In genomic region chr10:102450124-102450373, GRCh38 we compare ENCODE assay signal across 8 cellular contexts. TPM values are rescaled to one million over a fixed set of nuclear protein-coding genes. Genes with fewer than 3 reads are reported as not detected.
A peak's percentile ranks its signal among the peaks of the same experiment; 100 is the strongest.
DNase-seq lines count a peak whose midpoint lies in the region; ATAC-seq and TF ChIP-seq lines count a peak whose summit lies in the region.

No MANE protein-coding gene starts in this region.

- H3K4me2 ChIP-seq in fibroblast of lung (ENCODE audit: extremely low read depth, insufficient read depth, low read length): peak overlapping the region; percentile 99

- H3K9me3 ChIP-seq in Panc1 (ENCODE audit: control insufficient read depth, insufficient read depth, low read depth, low read length) (no peaks in the 10 kb centered on the region), fibroblast of lung (ENCODE audit: control insufficient read depth, insufficient read depth, low read depth, low read length) (no peaks in the 10 kb centered on the region)

- no peaks in the 10 kb centered on the region for H3K79me2 ChIP-seq in fibroblast of lung (ENCODE audit: control insufficient read depth, insufficient read depth, low read length)

- TF ChIP-seq CTCF in Panc1 (IDR thresholded peaks at IDR 0.05) (no peak), fibroblast of lung (conservative IDR thresholded peaks at IDR 0.05 in 1 of 2, IDR thresholded peaks at IDR 0.05 in 1 of 2; ENCODE audit: low read depth in 1 of 2, low read length in 2 of 2) (no peak), GM20000 (IDR thresholded peaks at IDR 0.05; ENCODE audit: extremely low read depth, missing control alignments) (no peak)

- H3K4me1 ChIP-seq in Panc1 (ENCODE audit: control insufficient read depth, insufficient read depth, low read length) (peaks cover 14% of the 10 kb centered on the region; the same call in 1 of the 2 replicates), fibroblast of lung (ENCODE audit: control insufficient read depth, extremely low read depth, insufficient read depth, low read length) (peaks cover 15% of the 10 kb centered on the region)

- H3K4me3 ChIP-seq in Panc1 (ENCODE audit: low read depth in 2 of 2, low read length in 2 of 2) (peak overlapping the region; percentile 69 to 94), fibroblast of lung (replicated peaks in 1 of 4; ENCODE audit: control extremely low read depth in 1 of 4, insufficient read depth in 1 of 4, low read depth in 3 of 4, low read length in 4 of 4) (peak overlapping the region; percentile 45 to 81 (median 70)), skeletal muscle cell (ENCODE audit: low read depth, low read length) (peak overlapping the region; percentile 72)

- ATAC-seq in GM21619 (IDR thresholded peaks at IDR 0.05; ENCODE audit: unreplicated experiment) (peak; percentile 2), Panc1 (peak; percentile 37), HG03097 (IDR thresholded peaks at IDR 0.05; ENCODE audit: low FRiP score, unreplicated experiment) (no peak), GM19463 (IDR thresholded peaks at IDR 0.05; ENCODE audit: unreplicated experiment) (no peak)

- H3K9ac ChIP-seq in fibroblast of lung (ENCODE audit: insufficient read depth, low read length): peak overlapping the region; percentile 57

- intact Hi-C loops in Panc1 (cut with micrococcal nuclease; ENCODE audit: unreplicated experiment): no loop called here

- H2AFZ ChIP-seq in fibroblast of lung (ENCODE audit: low read length): peak overlapping the region; percentile 96

- no peaks in the 10 kb centered on the region for H4K20me1 ChIP-seq in fibroblast of lung (ENCODE audit: control insufficient read depth, extremely low read depth, insufficient read depth, low read length)

- CTCF ChIA-PET in Panc1 (lab: Charles Lee): interaction anchor here (0.7 kb wide), 2 partner anchors 155 to 1206 kb away, joined by 6 to 10 read pairs; no protein-coding TSS in a partner anchor

- TSS peak; percentile 55 for BruUV-seq in Panc1 (replicated peaks; lab: Mats Ljungman, UMichigan)

- H3K36me3 ChIP-seq in Panc1 (ENCODE audit: control insufficient read depth, insufficient read depth, low read length) (peaks cover 11% of the 10 kb centered on the region; the same call in 1 of the 2 replicates), fibroblast of lung (ENCODE audit: control insufficient read depth, insufficient read depth, low read length) (no peaks in the 10 kb centered on the region)

- no peak for DNase-seq in Panc1 (ENCODE audit: low read depth, low spot score)
- DNase-seq in fibroblast of lung (ENCODE audit: low read depth in 2 of 2): no peak
- DNase-seq in skeletal muscle cell (ENCODE audit: low read depth): no peak
- no peak for DNase-seq in GM20000 (ENCODE audit: low spot score)
- DNase-seq in putamen (ENCODE audit: low spot score): no peak

- POLR2A ChIA-PET in Panc1 (lab: Charles Lee): interaction anchor here (0.5 kb wide), 1 partner anchor 241 kb away, joined by 4 read pairs; no protein-coding TSS in a partner anchor

- H3K27ac ChIP-seq in Panc1 (ENCODE audit: low read length) (peak overlapping the region; percentile 84), fibroblast of lung (ENCODE audit: insufficient read depth, low read length) (no peak overlapping the region)

- in situ Hi-C loops in Panc1 (cut with HindIII; ENCODE audit: low pct_unique_long_range_greater_than_20kb, low sequenced_read_pairs): no loop called here

- no peaks in the 10 kb centered on the region for H3K27me3 ChIP-seq in Panc1 (ENCODE audit: control insufficient read depth, insufficient read depth, low read length)
- no peaks in the 10 kb centered on the region for H3K27me3 ChIP-seq in fibroblast of lung (ENCODE audit: control insufficient read depth, insufficient read depth, low read length)

RNA-seq across cellular contexts. Expression of gene C10orf95, which starts 1.3 kb away (rescaled TPM):
- total RNA-seq in Panc1 (2021; ENCODE audit: unreplicated experiment): 0.21 TPM
- polyA plus RNA-seq in Panc1 (2012; ENCODE audit: insufficient read length): 1.2 TPM
- total RNA-seq in fibroblast of lung: under 0.01 and 0.17 TPM in 2 replicates
- polyA plus RNA-seq in fibroblast of lung: not detected in 2 replicates
- not detected in 2 replicates for polyA plus RNA-seq in fibroblast of lung (2012)
- polyA minus RNA-seq in fibroblast of lung (ENCODE audit: low replicate concordance): not detected in 2 replicates

RNA-seq across cellular contexts. Expression of gene CUEDC2, which starts 17.7 kb away (rescaled TPM):
- total RNA-seq in Panc1 (2021; ENCODE audit: unreplicated experiment) (79.3 TPM), fibroblast of lung (60.8 and 63.2 TPM in 2 replicates)
- 128 TPM for polyA plus RNA-seq in Panc1 (2012; ENCODE audit: insufficient read length)
- 62.3 and 66.8 TPM in 2 replicates for polyA plus RNA-seq in fibroblast of lung
- polyA plus RNA-seq in fibroblast of lung (2012): 72.6 and 85.2 TPM in 2 replicates
- polyA minus RNA-seq in fibroblast of lung (ENCODE audit: low replicate concordance): 75.4 and 77.0 TPM in 2 replicates

RNA-seq across cellular contexts. Expression of gene FBXL15, which starts 29.4 kb away (rescaled TPM):
- total RNA-seq in Panc1 (2021; ENCODE audit: unreplicated experiment) (7.9 TPM), fibroblast of lung (6.7 and 7.3 TPM in 2 replicates)
- polyA plus RNA-seq in Panc1 (2012; ENCODE audit: insufficient read length): 17.0 TPM
- 2.2 and 2.8 TPM in 2 replicates for polyA plus RNA-seq in fibroblast of lung
- 5.7 and 6.8 TPM in 2 replicates for polyA plus RNA-seq in fibroblast of lung (2012)
- 0.47 and 0.82 TPM in 2 replicates for polyA minus RNA-seq in fibroblast of lung (ENCODE audit: low replicate concordance)

RNA-seq across cellular contexts. Expression of gene PSD, which starts 31.5 kb away (rescaled TPM):
- total RNA-seq in Panc1 (2021; ENCODE audit: unreplicated experiment): 2.4 TPM
- polyA plus RNA-seq in Panc1 (2012; ENCODE audit: insufficient read length): 8.3 TPM
- total RNA-seq in fibroblast of lung: 5.3 and 6.9 TPM in 2 replicates
- polyA plus RNA-seq in fibroblast of lung: 0.07 and 0.30 TPM in 2 replicates
- polyA plus RNA-seq in fibroblast of lung (2012): 1.6 and 2.6 TPM in 2 replicates
- not detected in 2 replicates for polyA minus RNA-seq in fibroblast of lung (ENCODE audit: low replicate concordance)

RNA-seq across cellular contexts. Expression of gene ACTR1A, which starts 52.5 kb away (rescaled TPM):
- total RNA-seq in Panc1 (2021; ENCODE audit: unreplicated experiment) (147 TPM), fibroblast of lung (94.8 and 128 TPM in 2 replicates)
- polyA plus RNA-seq in Panc1 (2012; ENCODE audit: insufficient read length): 133 TPM
- 125 and 155 TPM in 2 replicates for polyA plus RNA-seq in fibroblast of lung
- polyA plus RNA-seq in fibroblast of lung (2012): 126 and 161 TPM in 2 replicates
- 267 and 301 TPM in 2 replicates for polyA minus RNA-seq in fibroblast of lung (ENCODE audit: low replicate concordance)

Comparison
In these comparisons a context has a peak if more than half of its experiments do, and no peak if none do; other contexts are left out.
1. ATAC-seq: peak in GM21619 (single experiment) and Panc1 (single experiment); none in HG03097 (single experiment) and GM19463 (single experiment).
2. Peak in every context shown above with its lines, with median percentiles within 50 percentile points of each other: H3K4me3 ChIP-seq.